In the genomic region with DNA sequence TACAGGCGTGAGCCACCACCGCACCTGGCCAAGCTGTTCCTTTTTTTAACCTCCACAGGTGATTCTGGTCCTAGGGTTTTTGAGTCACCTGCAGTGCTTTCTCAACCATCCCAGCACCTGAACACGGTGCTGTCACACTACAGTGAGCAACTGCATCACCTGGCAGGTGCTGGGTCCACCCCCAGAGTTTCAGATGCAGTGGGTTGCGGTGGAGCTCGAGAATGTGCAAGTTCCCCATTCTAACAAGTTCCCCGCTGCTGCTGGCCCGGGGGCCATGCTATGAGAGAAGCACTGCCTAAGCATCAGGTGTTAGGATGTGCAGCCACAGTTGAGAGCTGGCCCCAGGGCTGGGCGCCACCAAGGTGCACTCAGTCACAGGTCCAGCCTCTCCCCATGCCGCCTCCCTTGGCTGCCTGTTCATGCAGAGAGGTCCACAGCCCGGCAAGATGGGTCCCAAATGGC, we compare ENCODE assay signal across 1 cellular context.
TF ChIP-seq lines count a peak whose summit lies in the region.

No MANE protein-coding gene starts in this region.

TF ChIP-seq in GM12878, 131 proteins besides CTCF, POLR2A, EP300 and RAD21 (continued from another document and continues in another):
- TF ChIP-seq, protein P1, sequence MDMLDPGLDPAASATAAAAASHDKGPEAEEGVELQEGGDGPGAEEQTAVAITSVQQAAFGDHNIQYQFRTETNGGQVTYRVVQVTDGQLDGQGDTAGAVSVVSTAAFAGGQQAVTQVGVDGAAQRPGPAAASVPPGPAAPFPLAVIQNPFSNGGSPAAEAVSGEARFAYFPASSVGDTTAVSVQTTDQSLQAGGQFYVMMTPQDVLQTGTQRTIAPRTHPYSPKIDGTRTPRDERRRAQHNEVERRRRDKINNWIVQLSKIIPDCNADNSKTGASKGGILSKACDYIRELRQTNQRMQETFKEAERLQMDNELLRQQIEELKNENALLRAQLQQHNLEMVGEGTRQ (IDR thresholded peaks at IDR 0.05; ENCODE audit: borderline replicate concordance, low read depth, low read length) = no peak
- TF ChIP-seq, protein P2, sequence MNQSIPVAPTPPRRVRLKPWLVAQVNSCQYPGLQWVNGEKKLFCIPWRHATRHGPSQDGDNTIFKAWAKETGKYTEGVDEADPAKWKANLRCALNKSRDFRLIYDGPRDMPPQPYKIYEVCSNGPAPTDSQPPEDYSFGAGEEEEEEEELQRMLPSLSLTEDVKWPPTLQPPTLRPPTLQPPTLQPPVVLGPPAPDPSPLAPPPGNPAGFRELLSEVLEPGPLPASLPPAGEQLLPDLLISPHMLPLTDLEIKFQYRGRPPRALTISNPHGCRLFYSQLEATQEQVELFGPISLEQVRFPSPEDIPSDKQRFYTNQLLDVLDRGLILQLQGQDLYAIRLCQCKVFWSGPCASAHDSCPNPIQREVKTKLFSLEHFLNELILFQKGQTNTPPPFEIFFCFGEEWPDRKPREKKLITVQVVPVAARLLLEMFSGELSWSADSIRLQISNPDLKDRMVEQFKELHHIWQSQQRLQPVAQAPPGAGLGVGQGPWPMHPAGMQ (IDR thresholded peaks at IDR 0.05; ENCODE audit: borderline replicate concordance) = no peak
- TF ChIP-seq NFIC (IDR thresholded peaks at IDR 0.05; ENCODE audit: low read depth, low read length) (no peak; the same call in none of the 2 replicates), NR2C2 (IDR thresholded peaks at IDR 0.05; ENCODE audit: borderline replicate concordance, control insufficient read depth, insufficient read length, low read depth) (no peak), CHD4 (IDR thresholded peaks at IDR 0.05) (no peak), RAD51 (IDR thresholded peaks at IDR 0.05) (peak; percentile 46), TAF1 (IDR thresholded peaks at IDR 0.05; ENCODE audit: borderline replicate concordance, low read depth, low read length) (no peak), SREBF1 (IDR thresholded peaks at IDR 0.05; ENCODE audit: low read length) (no peak), TARDBP (IDR thresholded peaks at IDR 0.05; ENCODE audit: borderline replicate concordance) (no peak), CREM (IDR thresholded peaks at IDR 0.05; ENCODE audit: low read depth) (peak; percentile 71), FOXK2 (IDR thresholded peaks at IDR 0.05) (no peak), IRF4 (IDR thresholded peaks at IDR 0.05; ENCODE audit: low read depth, low read length) (peak; percentile 49; the same call in 1 of the 2 replicates), JUND (IDR thresholded peaks at IDR 0.05; ENCODE audit: low read depth, low read length) (no peak), RFX5 (IDR thresholded peaks at IDR 0.05; ENCODE audit: low read depth, low read length) (no peak), RBBP5 (conservative IDR thresholded peaks at IDR 0.05) (no peak), EED (IDR thresholded peaks at IDR 0.05; ENCODE audit: low read depth) (0 out of 2 replicates have a peak, but pooled peaks have one; percentile 38), BCL11A (IDR thresholded peaks at IDR 0.05; ENCODE audit: low read depth, low read length) (peak; percentile 71), PML (IDR thresholded peaks at IDR 0.05; ENCODE audit: low read length) (no peak), PAX5 (IDR thresholded peaks at IDR 0.05; ENCODE audit: borderline replicate concordance, low read depth, low read length) (peak; percentile 93), RB1 (IDR thresholded peaks at IDR 0.05; ENCODE audit: borderline replicate concordance) (no peak), ZNF217 (IDR thresholded peaks at IDR 0.05) (peak; percentile 91), RCOR1 (conservative IDR thresholded peaks at IDR 0.05; ENCODE audit: low read depth, low read length) (0 out of 2 replicates have a peak, but pooled peaks have one; percentile 63)
- TF ChIP-seq, protein P3, sequence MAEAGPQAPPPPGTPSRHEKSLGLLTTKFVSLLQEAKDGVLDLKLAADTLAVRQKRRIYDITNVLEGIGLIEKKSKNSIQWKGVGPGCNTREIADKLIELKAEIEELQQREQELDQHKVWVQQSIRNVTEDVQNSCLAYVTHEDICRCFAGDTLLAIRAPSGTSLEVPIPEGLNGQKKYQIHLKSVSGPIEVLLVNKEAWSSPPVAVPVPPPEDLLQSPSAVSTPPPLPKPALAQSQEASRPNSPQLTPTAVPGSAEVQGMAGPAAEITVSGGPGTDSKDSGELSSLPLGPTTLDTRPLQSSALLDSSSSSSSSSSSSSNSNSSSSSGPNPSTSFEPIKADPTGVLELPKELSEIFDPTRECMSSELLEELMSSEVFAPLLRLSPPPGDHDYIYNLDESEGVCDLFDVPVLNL (IDR thresholded peaks at IDR 0.05; ENCODE audit: low read depth, low read length) = no peak
- TF ChIP-seq, protein P4, sequence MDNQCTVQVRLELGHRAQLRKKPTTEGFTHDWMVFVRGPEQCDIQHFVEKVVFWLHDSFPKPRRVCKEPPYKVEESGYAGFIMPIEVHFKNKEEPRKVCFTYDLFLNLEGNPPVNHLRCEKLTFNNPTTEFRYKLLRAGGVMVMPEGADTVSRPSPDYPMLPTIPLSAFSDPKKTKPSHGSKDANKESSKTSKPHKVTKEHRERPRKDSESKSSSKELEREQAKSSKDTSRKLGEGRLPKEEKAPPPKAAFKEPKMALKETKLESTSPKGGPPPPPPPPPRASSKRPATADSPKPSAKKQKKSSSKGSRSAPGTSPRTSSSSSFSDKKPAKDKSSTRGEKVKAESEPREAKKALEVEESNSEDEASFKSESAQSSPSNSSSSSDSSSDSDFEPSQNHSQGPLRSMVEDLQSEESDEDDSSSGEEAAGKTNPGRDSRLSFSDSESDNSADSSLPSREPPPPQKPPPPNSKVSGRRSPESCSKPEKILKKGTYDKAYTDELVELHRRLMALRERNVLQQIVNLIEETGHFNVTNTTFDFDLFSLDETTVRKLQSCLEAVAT (IDR thresholded peaks at IDR 0.05) = peak; percentile 67
- TF ChIP-seq, protein P5, sequence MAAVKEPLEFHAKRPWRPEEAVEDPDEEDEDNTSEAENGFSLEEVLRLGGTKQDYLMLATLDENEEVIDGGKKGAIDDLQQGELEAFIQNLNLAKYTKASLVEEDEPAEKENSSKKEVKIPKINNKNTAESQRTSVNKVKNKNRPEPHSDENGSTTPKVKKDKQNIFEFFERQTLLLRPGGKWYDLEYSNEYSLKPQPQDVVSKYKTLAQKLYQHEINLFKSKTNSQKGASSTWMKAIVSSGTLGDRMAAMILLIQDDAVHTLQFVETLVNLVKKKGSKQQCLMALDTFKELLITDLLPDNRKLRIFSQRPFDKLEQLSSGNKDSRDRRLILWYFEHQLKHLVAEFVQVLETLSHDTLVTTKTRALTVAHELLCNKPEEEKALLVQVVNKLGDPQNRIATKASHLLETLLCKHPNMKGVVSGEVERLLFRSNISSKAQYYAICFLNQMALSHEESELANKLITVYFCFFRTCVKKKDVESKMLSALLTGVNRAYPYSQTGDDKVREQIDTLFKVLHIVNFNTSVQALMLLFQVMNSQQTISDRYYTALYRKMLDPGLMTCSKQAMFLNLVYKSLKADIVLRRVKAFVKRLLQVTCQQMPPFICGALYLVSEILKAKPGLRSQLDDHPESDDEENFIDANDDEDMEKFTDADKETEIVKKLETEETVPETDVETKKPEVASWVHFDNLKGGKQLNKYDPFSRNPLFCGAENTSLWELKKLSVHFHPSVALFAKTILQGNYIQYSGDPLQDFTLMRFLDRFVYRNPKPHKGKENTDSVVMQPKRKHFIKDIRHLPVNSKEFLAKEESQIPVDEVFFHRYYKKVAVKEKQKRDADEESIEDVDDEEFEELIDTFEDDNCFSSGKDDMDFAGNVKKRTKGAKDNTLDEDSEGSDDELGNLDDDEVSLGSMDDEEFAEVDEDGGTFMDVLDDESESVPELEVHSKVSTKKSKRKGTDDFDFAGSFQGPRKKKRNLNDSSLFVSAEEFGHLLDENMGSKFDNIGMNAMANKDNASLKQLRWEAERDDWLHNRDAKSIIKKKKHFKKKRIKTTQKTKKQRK (IDR thresholded peaks at IDR 0.05; ENCODE audit: low read depth, low read length) = no peak
- TF ChIP-seq, protein P6, sequence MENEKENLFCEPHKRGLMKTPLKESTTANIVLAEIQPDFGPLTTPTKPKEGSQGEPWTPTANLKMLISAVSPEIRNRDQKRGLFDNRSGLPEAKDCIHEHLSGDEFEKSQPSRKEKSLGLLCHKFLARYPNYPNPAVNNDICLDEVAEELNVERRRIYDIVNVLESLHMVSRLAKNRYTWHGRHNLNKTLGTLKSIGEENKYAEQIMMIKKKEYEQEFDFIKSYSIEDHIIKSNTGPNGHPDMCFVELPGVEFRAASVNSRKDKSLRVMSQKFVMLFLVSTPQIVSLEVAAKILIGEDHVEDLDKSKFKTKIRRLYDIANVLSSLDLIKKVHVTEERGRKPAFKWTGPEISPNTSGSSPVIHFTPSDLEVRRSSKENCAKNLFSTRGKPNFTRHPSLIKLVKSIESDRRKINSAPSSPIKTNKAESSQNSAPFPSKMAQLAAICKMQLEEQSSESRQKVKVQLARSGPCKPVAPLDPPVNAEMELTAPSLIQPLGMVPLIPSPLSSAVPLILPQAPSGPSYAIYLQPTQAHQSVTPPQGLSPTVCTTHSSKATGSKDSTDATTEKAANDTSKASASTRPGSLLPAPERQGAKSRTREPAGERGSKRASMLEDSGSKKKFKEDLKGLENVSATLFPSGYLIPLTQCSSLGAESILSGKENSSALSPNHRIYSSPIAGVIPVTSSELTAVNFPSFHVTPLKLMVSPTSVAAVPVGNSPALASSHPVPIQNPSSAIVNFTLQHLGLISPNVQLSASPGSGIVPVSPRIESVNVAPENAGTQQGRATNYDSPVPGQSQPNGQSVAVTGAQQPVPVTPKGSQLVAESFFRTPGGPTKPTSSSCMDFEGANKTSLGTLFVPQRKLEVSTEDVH (IDR thresholded peaks at IDR 0.05; ENCODE audit: low read depth, partially characterized antibody) = no peak
- TF ChIP-seq, protein P7, sequence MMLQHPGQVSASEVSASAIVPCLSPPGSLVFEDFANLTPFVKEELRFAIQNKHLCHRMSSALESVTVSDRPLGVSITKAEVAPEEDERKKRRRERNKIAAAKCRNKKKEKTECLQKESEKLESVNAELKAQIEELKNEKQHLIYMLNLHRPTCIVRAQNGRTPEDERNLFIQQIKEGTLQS (IDR thresholded peaks at IDR 0.05; ENCODE audit: borderline replicate concordance, extremely low read depth, low read depth, low read length) = no peak
- TF ChIP-seq, protein P8, sequence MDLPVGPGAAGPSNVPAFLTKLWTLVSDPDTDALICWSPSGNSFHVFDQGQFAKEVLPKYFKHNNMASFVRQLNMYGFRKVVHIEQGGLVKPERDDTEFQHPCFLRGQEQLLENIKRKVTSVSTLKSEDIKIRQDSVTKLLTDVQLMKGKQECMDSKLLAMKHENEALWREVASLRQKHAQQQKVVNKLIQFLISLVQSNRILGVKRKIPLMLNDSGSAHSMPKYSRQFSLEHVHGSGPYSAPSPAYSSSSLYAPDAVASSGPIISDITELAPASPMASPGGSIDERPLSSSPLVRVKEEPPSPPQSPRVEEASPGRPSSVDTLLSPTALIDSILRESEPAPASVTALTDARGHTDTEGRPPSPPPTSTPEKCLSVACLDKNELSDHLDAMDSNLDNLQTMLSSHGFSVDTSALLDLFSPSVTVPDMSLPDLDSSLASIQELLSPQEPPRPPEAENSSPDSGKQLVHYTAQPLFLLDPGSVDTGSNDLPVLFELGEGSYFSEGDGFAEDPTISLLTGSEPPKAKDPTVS (IDR thresholded peaks at IDR 0.05; ENCODE audit: low read depth, low read length) = no peak
- TF ChIP-seq, protein P9, sequence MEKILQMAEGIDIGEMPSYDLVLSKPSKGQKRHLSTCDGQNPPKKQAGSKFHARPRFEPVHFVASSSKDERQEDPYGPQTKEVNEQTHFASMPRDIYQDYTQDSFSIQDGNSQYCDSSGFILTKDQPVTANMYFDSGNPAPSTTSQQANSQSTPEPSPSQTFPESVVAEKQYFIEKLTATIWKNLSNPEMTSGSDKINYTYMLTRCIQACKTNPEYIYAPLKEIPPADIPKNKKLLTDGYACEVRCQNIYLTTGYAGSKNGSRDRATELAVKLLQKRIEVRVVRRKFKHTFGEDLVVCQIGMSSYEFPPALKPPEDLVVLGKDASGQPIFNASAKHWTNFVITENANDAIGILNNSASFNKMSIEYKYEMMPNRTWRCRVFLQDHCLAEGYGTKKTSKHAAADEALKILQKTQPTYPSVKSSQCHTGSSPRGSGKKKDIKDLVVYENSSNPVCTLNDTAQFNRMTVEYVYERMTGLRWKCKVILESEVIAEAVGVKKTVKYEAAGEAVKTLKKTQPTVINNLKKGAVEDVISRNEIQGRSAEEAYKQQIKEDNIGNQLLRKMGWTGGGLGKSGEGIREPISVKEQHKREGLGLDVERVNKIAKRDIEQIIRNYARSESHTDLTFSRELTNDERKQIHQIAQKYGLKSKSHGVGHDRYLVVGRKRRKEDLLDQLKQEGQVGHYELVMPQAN (conservative IDR thresholded peaks at IDR 0.05) = peak; percentile 43; the same call in 1 of the 2 replicates
- TF ChIP-seq, protein P10, sequence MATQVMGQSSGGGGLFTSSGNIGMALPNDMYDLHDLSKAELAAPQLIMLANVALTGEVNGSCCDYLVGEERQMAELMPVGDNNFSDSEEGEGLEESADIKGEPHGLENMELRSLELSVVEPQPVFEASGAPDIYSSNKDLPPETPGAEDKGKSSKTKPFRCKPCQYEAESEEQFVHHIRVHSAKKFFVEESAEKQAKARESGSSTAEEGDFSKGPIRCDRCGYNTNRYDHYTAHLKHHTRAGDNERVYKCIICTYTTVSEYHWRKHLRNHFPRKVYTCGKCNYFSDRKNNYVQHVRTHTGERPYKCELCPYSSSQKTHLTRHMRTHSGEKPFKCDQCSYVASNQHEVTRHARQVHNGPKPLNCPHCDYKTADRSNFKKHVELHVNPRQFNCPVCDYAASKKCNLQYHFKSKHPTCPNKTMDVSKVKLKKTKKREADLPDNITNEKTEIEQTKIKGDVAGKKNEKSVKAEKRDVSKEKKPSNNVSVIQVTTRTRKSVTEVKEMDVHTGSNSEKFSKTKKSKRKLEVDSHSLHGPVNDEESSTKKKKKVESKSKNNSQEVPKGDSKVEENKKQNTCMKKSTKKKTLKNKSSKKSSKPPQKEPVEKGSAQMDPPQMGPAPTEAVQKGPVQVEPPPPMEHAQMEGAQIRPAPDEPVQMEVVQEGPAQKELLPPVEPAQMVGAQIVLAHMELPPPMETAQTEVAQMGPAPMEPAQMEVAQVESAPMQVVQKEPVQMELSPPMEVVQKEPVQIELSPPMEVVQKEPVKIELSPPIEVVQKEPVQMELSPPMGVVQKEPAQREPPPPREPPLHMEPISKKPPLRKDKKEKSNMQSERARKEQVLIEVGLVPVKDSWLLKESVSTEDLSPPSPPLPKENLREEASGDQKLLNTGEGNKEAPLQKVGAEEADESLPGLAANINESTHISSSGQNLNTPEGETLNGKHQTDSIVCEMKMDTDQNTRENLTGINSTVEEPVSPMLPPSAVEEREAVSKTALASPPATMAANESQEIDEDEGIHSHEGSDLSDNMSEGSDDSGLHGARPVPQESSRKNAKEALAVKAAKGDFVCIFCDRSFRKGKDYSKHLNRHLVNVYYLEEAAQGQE (IDR thresholded peaks at IDR 0.05; ENCODE audit: low read depth, low read length) = no peak
- TF ChIP-seq, protein P11, sequence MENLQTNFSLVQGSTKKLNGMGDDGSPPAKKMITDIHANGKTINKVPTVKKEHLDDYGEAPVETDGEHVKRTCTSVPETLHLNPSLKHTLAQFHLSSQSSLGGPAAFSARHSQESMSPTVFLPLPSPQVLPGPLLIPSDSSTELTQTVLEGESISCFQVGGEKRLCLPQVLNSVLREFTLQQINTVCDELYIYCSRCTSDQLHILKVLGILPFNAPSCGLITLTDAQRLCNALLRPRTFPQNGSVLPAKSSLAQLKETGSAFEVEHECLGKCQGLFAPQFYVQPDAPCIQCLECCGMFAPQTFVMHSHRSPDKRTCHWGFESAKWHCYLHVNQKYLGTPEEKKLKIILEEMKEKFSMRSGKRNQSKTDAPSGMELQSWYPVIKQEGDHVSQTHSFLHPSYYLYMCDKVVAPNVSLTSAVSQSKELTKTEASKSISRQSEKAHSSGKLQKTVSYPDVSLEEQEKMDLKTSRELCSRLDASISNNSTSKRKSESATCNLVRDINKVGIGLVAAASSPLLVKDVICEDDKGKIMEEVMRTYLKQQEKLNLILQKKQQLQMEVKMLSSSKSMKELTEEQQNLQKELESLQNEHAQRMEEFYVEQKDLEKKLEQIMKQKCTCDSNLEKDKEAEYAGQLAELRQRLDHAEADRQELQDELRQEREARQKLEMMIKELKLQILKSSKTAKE (IDR thresholded peaks at IDR 0.05; ENCODE audit: low read depth, poor library complexity, severe bottlenecking) = peak; percentile 55
